In the genomic region with DNA sequence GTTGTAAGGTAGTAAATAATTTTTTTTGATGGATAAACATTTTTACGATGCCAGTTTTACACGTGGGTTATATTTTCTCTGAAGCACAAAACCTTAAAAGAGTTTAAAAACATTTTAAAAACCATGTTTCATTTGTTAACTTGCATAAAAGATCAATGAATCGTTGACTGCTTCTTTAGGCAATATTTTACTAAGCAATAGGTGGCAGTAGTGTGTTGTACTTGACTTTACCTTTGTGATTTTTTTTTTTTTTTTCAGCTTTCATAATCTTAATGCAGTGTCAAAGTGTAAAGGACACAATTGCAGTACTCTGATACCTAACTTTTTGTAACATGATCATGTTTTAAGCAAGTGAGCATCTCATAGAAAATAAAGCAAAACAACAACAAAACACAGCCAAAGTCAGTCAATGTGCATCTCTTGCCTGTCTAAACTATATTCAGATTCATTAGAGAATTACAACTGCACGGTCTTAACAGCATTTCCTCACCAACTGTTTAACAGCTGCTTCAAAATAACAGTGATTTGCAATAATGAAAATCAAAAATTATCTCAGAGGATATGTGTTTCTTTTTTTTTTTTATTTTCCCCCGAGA, we compare ENCODE assay signal across 8 cellular contexts. TPM values are rescaled to one million over a fixed set of nuclear protein-coding genes. Genes with fewer than 3 reads are reported as not detected.
DNase-seq lines count a peak whose midpoint lies in the region; ATAC-seq, FAIRE-seq and TF ChIP-seq lines count a peak whose summit lies in the region.

No MANE protein-coding gene starts in this region.

- H3K4me2 ChIP-seq in OCI-LY1 (ENCODE audit: low read length), result no peak overlapping the region

- no peaks in the 10 kb centered on the region for H4K20me1 ChIP-seq in OCI-LY1 (ENCODE audit: insufficient read depth, low read length)

- ATAC-seq in HG02885 (IDR thresholded peaks at IDR 0.05; ENCODE audit: poor library complexity, unreplicated experiment) (peak; percentile 55), HG03097 (IDR thresholded peaks at IDR 0.05; ENCODE audit: low FRiP score, unreplicated experiment) (no peak), GM18498 (IDR thresholded peaks at IDR 0.05; ENCODE audit: unreplicated experiment) (no peak)
- ATAC-seq in activated CD4-positive, CD25-positive, alpha-beta regulatory T cell treated with anti-CD3 and anti-CD28 coated beads, Interleukin-2, amount 50 U/mL, for 24 hours, result no peak

- no peaks in the 10 kb centered on the region for H3F3A ChIP-seq in OCI-LY1 (ENCODE audit: insufficient read depth, low read length)

- no peak overlapping the region for H3K4me3 ChIP-seq in OCI-LY1 (ENCODE audit: low read depth, low read length, poor library complexity, severe bottlenecking)
- H3K4me3 ChIP-seq in esophagus squamous epithelium, result no peak overlapping the region
- H3K4me3 ChIP-seq in small intestine (ENCODE audit: low read depth in 1 of 2, low read length in 2 of 2), result no peak overlapping the region

- TF ChIP-seq POLR2A in esophagus squamous epithelium (IDR thresholded peaks at IDR 0.05), result no peak

- no peaks in the 10 kb centered on the region for H3K36me3 ChIP-seq in OCI-LY1 (ENCODE audit: insufficient read depth, low read length)
- H3K36me3 ChIP-seq in esophagus squamous epithelium, result peaks cover 0 to 8% (median 0%) of the 10 kb centered on the region in 3 donors
- no peaks in the 10 kb centered on the region for H3K36me3 ChIP-seq in small intestine (ENCODE audit: control insufficient read depth in 2 of 2, insufficient read depth in 2 of 2, low read length in 2 of 2)

- intact Hi-C loops in esophagus squamous epithelium (cut with DNase I), result no loop called here

- FAIRE-seq in small intestine (lab: Jason Lieb, UNC), result peak; percentile 71

- no peak overlapping the region for H3K9ac ChIP-seq in OCI-LY1 (ENCODE audit: low read length)

- H3K79me2 ChIP-seq in OCI-LY1 (ENCODE audit: insufficient read depth, low read length), result no peaks in the 10 kb centered on the region

- no peak overlapping the region for H3K27ac ChIP-seq in OCI-LY1 (ENCODE audit: low read depth, low read length, poor library complexity, severe bottlenecking)
- no peak overlapping the region for H3K27ac ChIP-seq in esophagus squamous epithelium
- no peak overlapping the region for H3K27ac ChIP-seq in small intestine (ENCODE audit: low read depth in 1 of 2, low read length in 1 of 2)

- H3K9me2 ChIP-seq in OCI-LY1 (ENCODE audit: low read depth, low read length), result no peaks in the 10 kb centered on the region

- peak; percentile 77 for TF ChIP-seq CTCF in OCI-LY1 (IDR thresholded peaks at IDR 0.05; ENCODE audit: low read length)
- peak in 5 of 6 experiments; percentile 26 to 46 (median 37) for TF ChIP-seq CTCF in esophagus squamous epithelium (IDR thresholded peaks at IDR 0.05)

- 43 to 44% methylated on average over 5 of the region's 5 CpGs for WGBS in esophagus squamous epithelium, 2 donors
- 47 to 50% (median 47%) methylated on average over 5 of the region's 5 CpGs for WGBS in small intestine, 3 donors

- DNase-seq in DMS53 treated with DMSO at 0.1 percent for 48 hours (lab: John Stamatoyannopoulos, UW; ENCODE audit: unreplicated experiment) (peak; percentile 15), esophagus squamous epithelium (lab: John Stamatoyannopoulos, UW) (no peak), small intestine (peak; percentile 42)

- no peak overlapping the region for H2AFZ ChIP-seq in OCI-LY1 (ENCODE audit: low read length)

- H3K9me3 ChIP-seq in OCI-LY1 (ENCODE audit: low read length), result no peaks in the 10 kb centered on the region
- H3K9me3 ChIP-seq in esophagus squamous epithelium, result no peaks in the 10 kb centered on the region
- no peaks in the 10 kb centered on the region for H3K9me3 ChIP-seq in small intestine (ENCODE audit: control insufficient read depth, low read depth)

- no peaks in the 10 kb centered on the region for H3K4me1 ChIP-seq in OCI-LY1 (ENCODE audit: insufficient read depth, low read length, severe bottlenecking)
- no peaks in the 10 kb centered on the region for H3K4me1 ChIP-seq in esophagus squamous epithelium
- no peaks in the 10 kb centered on the region for H3K4me1 ChIP-seq in small intestine (ENCODE audit: control insufficient read depth in 2 of 2, insufficient read depth in 1 of 2, low read depth in 1 of 2, low read length in 1 of 2)

- no peaks in the 10 kb centered on the region for H3K27me3 ChIP-seq in OCI-LY1 (ENCODE audit: insufficient read depth, low read length)
- H3K27me3 ChIP-seq in esophagus squamous epithelium, result no peaks in the 10 kb centered on the region
- no peaks in the 10 kb centered on the region for H3K27me3 ChIP-seq in small intestine (ENCODE audit: control insufficient read depth in 2 of 2, insufficient read depth in 2 of 2, low read length in 2 of 2)

RNA-seq across cellular contexts. Expression of gene DNAJC24, which starts 27.7 kb away (rescaled TPM):
- 10 to 100 TPM in 2 of 4 donors, 1 to 10 TPM in 2; 4.3 to 15.6 (median 8.6) TPM for total RNA-seq in esophagus squamous epithelium
- polyA plus RNA-seq in small intestine, result 1 to 10 TPM; 3.1 to 5.3 (median 3.5) TPM

RNA-seq across cellular contexts. Expression of gene DCDC1, which starts 27.8 kb away (rescaled TPM):
- not detected for total RNA-seq in esophagus squamous epithelium
- not detected for polyA plus RNA-seq in small intestine
